ENCODE assay signal across 8 cellular contexts in the genomic region with DNA sequence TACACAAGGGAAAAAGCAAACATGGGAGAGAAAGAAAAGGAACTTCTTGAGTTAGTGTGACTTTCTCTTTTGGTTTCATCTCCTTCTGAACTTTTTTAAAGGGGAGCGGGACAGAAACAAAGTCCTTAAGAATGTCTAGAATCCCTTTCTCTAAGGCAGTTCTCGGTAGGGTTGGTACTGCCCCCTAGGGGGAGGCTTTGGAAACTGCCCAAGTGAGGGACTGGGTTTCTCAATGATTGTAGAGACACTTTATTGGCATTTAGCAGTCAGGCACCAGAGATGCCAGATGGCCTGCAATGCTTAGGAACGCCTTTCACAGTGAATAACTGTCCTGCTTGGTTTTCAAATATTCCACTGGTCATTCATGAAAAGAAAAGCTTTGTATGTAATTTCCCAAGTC.
DNase-seq lines count a peak whose midpoint lies in the region; ATAC-seq, FAIRE-seq and TF ChIP-seq lines count a peak whose summit lies in the region.

No MANE protein-coding gene starts in this region.

- H3K79me2 ChIP-seq in endothelial cell of umbilical vein (ENCODE audit: control insufficient read depth, insufficient read depth, low read length): no peaks in the 10 kb centered on the region

- H3K4me3 ChIP-seq in endothelial cell of umbilical vein (replicated peaks in 1 of 3; ENCODE audit: insufficient read depth in 1 of 3, low read depth in 1 of 3, low read length in 3 of 3): no peak overlapping the region

- CTCF ChIA-PET in endothelial cell of umbilical vein (lab: Charles Lee): no interaction called here

- intact Hi-C loops in endothelial cell of umbilical vein (cut with micrococcal nuclease): loop anchor here (1.0 kb wide), 1 partner anchor 24 kb away; no protein-coding TSS in a partner anchor

- H4K20me1 ChIP-seq in endothelial cell of umbilical vein (replicated peaks; ENCODE audit: control insufficient read depth, extremely low read depth, insufficient read depth, low read length): no peaks in the 10 kb centered on the region

- dilution Hi-C loops in endothelial cell of umbilical vein (cut with MboI; ENCODE audit: extremely low pct_ligation_motif_present, low sequenced_read_pairs): no loop called here

- no peak for TF ChIP-seq POLR2A in endothelial cell of umbilical vein (IDR thresholded peaks at IDR 0.05; ENCODE audit: low read depth, low read length)

- no peak overlapping the region for H2AFZ ChIP-seq in endothelial cell of umbilical vein (ENCODE audit: low read depth, low read length)

- FAIRE-seq in endothelial cell of umbilical vein (lab: Jason Lieb, UNC): peak; percentile 74

- H3K36me3 ChIP-seq in endothelial cell of umbilical vein (ENCODE audit: control insufficient read depth in 2 of 2, extremely low read depth in 1 of 2, insufficient read depth in 2 of 2, low read length in 2 of 2): no peaks in the 10 kb centered on the region

- no peak overlapping the region for H3K27ac ChIP-seq in endothelial cell of umbilical vein (ENCODE audit: insufficient read depth, low read depth, low read length)

- no peak overlapping the region for H3K4me2 ChIP-seq in endothelial cell of umbilical vein (ENCODE audit: insufficient read depth, low read length)

- TF ChIP-seq CTCF in endothelial cell of umbilical vein (IDR thresholded peaks at IDR 0.05; ENCODE audit: extremely low read depth in 1 of 2, insufficient read depth in 1 of 2, low read depth in 1 of 2, low read length in 2 of 2): peak; percentile 35 to 54

- POLR2A ChIA-PET in endothelial cell of umbilical vein (lab: Charles Lee): no interaction called here

- H3K27me3 ChIP-seq in endothelial cell of umbilical vein (ENCODE audit: control insufficient read depth in 2 of 2, insufficient read depth in 2 of 2, low read length in 2 of 2): no peaks in the 10 kb centered on the region

- no peak for ATAC-seq in GM19452 (IDR thresholded peaks at IDR 0.05; ENCODE audit: unreplicated experiment)

- peak; percentile 24 for DNase-seq in SIG-M5 treated with dmso at 0.1 percent for 504 hours (lab: John Stamatoyannopoulos, UW; ENCODE audit: unreplicated experiment)
- no peak for DNase-seq in SIG-M5 (lab: John Stamatoyannopoulos, UW)
- peak; percentile 27 for DNase-seq in H4 (ENCODE audit: low spot score)
- peak; percentile 33 for DNase-seq in NCI-H524 treated with DMSO at 0.1 percent for 48 hours (lab: John Stamatoyannopoulos, UW)
- DNase-seq in endothelial cell of umbilical vein (ENCODE audit: low read depth, low spot score): peak; percentile 35
- peak; percentile 48 for DNase-seq in stimulated activated CD8-positive, alpha-beta memory T cell treated with anti-CD3 and anti-CD28 coated beads, Interleukin-4, amount 100 ng/mL, for 48 hours
- DNase-seq in HuH-7.5 (ENCODE audit: low spot score): no peak

- no peaks in the 10 kb centered on the region for H3K9me1 ChIP-seq in endothelial cell of umbilical vein (replicated peaks; ENCODE audit: control insufficient read depth, extremely low read depth, insufficient read depth, low read length)

- no peaks in the 10 kb centered on the region for H3K4me1 ChIP-seq in endothelial cell of umbilical vein (ENCODE audit: control insufficient read depth, extremely low read depth, insufficient read depth, low read length)

- no TSS peak for BruUV-seq in endothelial cell of umbilical vein (replicated peaks; lab: Mats Ljungman, UMichigan)

- H3K9me3 ChIP-seq in endothelial cell of umbilical vein (replicated peaks; ENCODE audit: control insufficient read depth, insufficient read depth, low read length): no peaks in the 10 kb centered on the region

- H3K9ac ChIP-seq in endothelial cell of umbilical vein (replicated peaks; ENCODE audit: extremely low read depth, insufficient read depth, low read length): no peak overlapping the region

TF ChIP-seq in endothelial cell of umbilical vein, 7 proteins besides CTCF, POLR2A, EP300 and RAD21:
- no peak for TF ChIP-seq FOS (IDR thresholded peaks at IDR 0.05; ENCODE audit: borderline replicate concordance, insufficient read depth, low read length)
- TF ChIP-seq MAX (IDR thresholded peaks at IDR 0.05; ENCODE audit: insufficient read depth, insufficient read length): no peak
- no peak for TF ChIP-seq EZH2 (IDR thresholded peaks at IDR 0.05; ENCODE audit: borderline replicate concordance, low read depth, low read length, severe bottlenecking)
- no peak for TF ChIP-seq GATA2 (IDR thresholded peaks at IDR 0.05; ENCODE audit: insufficient read depth, insufficient read length, low read depth, low read length)
- TF ChIP-seq POLR2AphosphoS5 (IDR thresholded peaks at IDR 0.05; ENCODE audit: insufficient read depth, low read depth, low read length): no peak
- TF ChIP-seq MYC (IDR thresholded peaks at IDR 0.05; ENCODE audit: low read depth, low read length): no peak
- no peak for TF ChIP-seq JUN (IDR thresholded peaks at IDR 0.05; ENCODE audit: borderline replicate concordance, insufficient read depth, insufficient read length, low read depth)

Comparison
In these comparisons a context has a peak if more than half of its experiments do, and no peak if none do; other contexts are left out.
1. DNase-seq: peak in SIG-M5 treated with dmso at 0.1 percent for 504 hours (single experiment), H4 (single experiment), NCI-H524 treated with DMSO at 0.1 percent for 48 hours (single experiment), endothelial cell of umbilical vein (single experiment) and stimulated activated CD8-positive, alpha-beta memory T cell treated with anti-CD3 and anti-CD28 coated beads, Interleukin-4, amount 100 ng/mL, for 48 hours (single experiment); none in SIG-M5 (single experiment) and HuH-7.5 (single experiment).